ENCODE assay signal across 1 cellular context in genomic region chr16:2155091-2156024, GRCh38.
TF ChIP-seq lines count a peak whose summit lies in the region.

TRAF7 (plus strand) TSS chr16:2155782; CDS start chr16:2163921, 8,139 bp downstream.

TF ChIP-seq in HepG2, 621 proteins besides CTCF, POLR2A, EP300 and RAD21 (continued from another document and continues in another):
- TF ChIP-seq REST (IDR thresholded peaks at IDR 0.05; ENCODE audit: borderline replicate concordance in 1 of 2, low read depth in 1 of 2, low read length in 2 of 2) (peak in 1 of 2 experiments; percentile 79; a peak in 2 of 4 replicates), ZBTB3 (CRISPR knock-in tag; IDR thresholded peaks at IDR 0.05; ENCODE audit: borderline replicate concordance, low read depth) (no peak), STAT6 (CRISPR knock-in tag; IDR thresholded peaks at IDR 0.05; ENCODE audit: borderline replicate concordance) (no peak), KLF16 (CRISPR knock-in tag; IDR thresholded peaks at IDR 0.05) (peak in 1 of 2 experiments; percentile 95; a peak in 2 of 4 replicates), GTF2F1 (IDR thresholded peaks at IDR 0.05; ENCODE audit: low read length) (peak; percentile 95), DMAP1 (CRISPR knock-in tag; IDR thresholded peaks at IDR 0.05) (peak; percentile 95), GATA4 (IDR thresholded peaks at IDR 0.05; ENCODE audit: borderline replicate concordance, low read depth) (peak; percentile 87; the same call in 1 of the 2 replicates), NCOA1 (CRISPR knock-in tag; IDR thresholded peaks at IDR 0.05) (no peak), PREB (CRISPR knock-in tag; IDR thresholded peaks at IDR 0.05) (no peak), ZSCAN31 (CRISPR knock-in tag; IDR thresholded peaks at IDR 0.05; ENCODE audit: low read depth) (0 out of 2 replicates have a peak, but pooled peaks have one; percentile 52), NAIF1 (CRISPR knock-in tag; IDR thresholded peaks at IDR 0.05; ENCODE audit: borderline replicate concordance) (no peak), NFAT5 (CRISPR knock-in tag; IDR thresholded peaks at IDR 0.05) (peak; percentile 53), ZNF614 (CRISPR knock-in tag; IDR thresholded peaks at IDR 0.05; ENCODE audit: borderline replicate concordance) (peak; percentile 51), SNAPC5 (CRISPR knock-in tag; IDR thresholded peaks at IDR 0.05; ENCODE audit: borderline replicate concordance) (peak; percentile 56; the same call in 1 of the 2 replicates), ZNF672 (CRISPR knock-in tag; IDR thresholded peaks at IDR 0.05) (no peak), ZNF619 (CRISPR knock-in tag; IDR thresholded peaks at IDR 0.05) (no peak), TBL1XR1 (IDR thresholded peaks at IDR 0.05; ENCODE audit: borderline replicate concordance, low read length, partially characterized antibody) (peak; percentile 26), FOXK1 (CRISPR knock-in tag; IDR thresholded peaks at IDR 0.05; ENCODE audit: borderline replicate concordance, low read depth) (peak; percentile 51; the same call in 1 of the 2 replicates), HOXD1 (CRISPR knock-in tag; IDR thresholded peaks at IDR 0.05) (peak; percentile 59; the same call in 1 of the 2 replicates), KDM1A (CRISPR knock-in tag; IDR thresholded peaks at IDR 0.05) (no peak), RARA (CRISPR knock-in tag; IDR thresholded peaks at IDR 0.05) (peak; percentile 22; the same call in 1 of the 2 replicates), ZNF441 (CRISPR knock-in tag; IDR thresholded peaks at IDR 0.05; ENCODE audit: borderline replicate concordance) (peak; percentile 73; the same call in 1 of the 2 replicates), ZNF205 (CRISPR knock-in tag; IDR thresholded peaks at IDR 0.05) (0 out of 2 replicates have a peak, but pooled peaks have one; percentile 33), ZNF275 (CRISPR knock-in tag; IDR thresholded peaks at IDR 0.05; ENCODE audit: borderline replicate concordance) (peak; percentile 78; the same call in 1 of the 2 replicates)
- TF ChIP-seq, protein P1, sequence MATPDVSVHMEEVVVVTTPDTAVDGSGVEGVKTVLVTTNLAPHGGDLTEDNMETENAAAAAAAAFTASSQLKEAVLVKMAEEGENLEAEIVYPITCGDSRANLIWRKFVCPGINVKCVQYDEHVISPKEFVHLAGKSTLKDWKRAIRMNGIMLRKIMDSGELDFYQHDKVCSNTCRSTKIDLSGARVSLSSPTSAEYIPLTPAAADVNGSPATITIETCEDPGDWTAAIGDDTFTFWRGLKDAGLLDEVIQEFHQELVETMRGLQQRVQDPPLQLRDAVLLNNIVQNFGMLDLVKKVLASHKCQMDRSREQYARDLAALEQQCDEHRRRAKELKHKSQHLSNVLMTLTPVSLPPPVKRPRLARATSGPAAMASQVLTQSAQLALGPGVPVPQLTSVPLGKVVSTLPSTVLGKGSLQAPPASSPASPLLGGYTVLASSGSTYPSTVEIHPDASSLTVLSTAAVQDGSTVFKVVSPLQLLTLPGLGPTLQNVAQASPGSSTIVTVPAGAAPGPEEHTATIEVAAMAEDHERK (CRISPR knock-in tag; IDR thresholded peaks at IDR 0.05; ENCODE audit: low read depth), result peak; percentile 45; the same call in 1 of the 2 replicates
- TF ChIP-seq, protein P2, sequence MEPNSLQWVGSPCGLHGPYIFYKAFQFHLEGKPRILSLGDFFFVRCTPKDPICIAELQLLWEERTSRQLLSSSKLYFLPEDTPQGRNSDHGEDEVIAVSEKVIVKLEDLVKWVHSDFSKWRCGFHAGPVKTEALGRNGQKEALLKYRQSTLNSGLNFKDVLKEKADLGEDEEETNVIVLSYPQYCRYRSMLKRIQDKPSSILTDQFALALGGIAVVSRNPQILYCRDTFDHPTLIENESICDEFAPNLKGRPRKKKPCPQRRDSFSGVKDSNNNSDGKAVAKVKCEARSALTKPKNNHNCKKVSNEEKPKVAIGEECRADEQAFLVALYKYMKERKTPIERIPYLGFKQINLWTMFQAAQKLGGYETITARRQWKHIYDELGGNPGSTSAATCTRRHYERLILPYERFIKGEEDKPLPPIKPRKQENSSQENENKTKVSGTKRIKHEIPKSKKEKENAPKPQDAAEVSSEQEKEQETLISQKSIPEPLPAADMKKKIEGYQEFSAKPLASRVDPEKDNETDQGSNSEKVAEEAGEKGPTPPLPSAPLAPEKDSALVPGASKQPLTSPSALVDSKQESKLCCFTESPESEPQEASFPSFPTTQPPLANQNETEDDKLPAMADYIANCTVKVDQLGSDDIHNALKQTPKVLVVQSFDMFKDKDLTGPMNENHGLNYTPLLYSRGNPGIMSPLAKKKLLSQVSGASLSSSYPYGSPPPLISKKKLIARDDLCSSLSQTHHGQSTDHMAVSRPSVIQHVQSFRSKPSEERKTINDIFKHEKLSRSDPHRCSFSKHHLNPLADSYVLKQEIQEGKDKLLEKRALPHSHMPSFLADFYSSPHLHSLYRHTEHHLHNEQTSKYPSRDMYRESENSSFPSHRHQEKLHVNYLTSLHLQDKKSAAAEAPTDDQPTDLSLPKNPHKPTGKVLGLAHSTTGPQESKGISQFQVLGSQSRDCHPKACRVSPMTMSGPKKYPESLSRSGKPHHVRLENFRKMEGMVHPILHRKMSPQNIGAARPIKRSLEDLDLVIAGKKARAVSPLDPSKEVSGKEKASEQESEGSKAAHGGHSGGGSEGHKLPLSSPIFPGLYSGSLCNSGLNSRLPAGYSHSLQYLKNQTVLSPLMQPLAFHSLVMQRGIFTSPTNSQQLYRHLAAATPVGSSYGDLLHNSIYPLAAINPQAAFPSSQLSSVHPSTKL (CRISPR knock-in tag; IDR thresholded peaks at IDR 0.05), result peak; percentile 43; the same call in 1 of the 2 replicates
- TF ChIP-seq, protein P3, sequence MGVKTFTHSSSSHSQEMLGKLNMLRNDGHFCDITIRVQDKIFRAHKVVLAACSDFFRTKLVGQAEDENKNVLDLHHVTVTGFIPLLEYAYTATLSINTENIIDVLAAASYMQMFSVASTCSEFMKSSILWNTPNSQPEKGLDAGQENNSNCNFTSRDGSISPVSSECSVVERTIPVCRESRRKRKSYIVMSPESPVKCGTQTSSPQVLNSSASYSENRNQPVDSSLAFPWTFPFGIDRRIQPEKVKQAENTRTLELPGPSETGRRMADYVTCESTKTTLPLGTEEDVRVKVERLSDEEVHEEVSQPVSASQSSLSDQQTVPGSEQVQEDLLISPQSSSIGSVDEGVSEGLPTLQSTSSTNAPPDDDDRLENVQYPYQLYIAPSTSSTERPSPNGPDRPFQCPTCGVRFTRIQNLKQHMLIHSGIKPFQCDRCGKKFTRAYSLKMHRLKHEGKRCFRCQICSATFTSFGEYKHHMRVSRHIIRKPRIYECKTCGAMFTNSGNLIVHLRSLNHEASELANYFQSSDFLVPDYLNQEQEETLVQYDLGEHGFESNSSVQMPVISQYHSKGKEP (CRISPR knock-in tag; IDR thresholded peaks at IDR 0.05), result 0 out of 2 replicates have a peak, but pooled peaks have one; percentile 34
- TF ChIP-seq, protein P4, sequence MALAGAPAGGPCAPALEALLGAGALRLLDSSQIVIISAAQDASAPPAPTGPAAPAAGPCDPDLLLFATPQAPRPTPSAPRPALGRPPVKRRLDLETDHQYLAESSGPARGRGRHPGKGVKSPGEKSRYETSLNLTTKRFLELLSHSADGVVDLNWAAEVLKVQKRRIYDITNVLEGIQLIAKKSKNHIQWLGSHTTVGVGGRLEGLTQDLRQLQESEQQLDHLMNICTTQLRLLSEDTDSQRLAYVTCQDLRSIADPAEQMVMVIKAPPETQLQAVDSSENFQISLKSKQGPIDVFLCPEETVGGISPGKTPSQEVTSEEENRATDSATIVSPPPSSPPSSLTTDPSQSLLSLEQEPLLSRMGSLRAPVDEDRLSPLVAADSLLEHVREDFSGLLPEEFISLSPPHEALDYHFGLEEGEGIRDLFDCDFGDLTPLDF (CRISPR knock-in tag; IDR thresholded peaks at IDR 0.05), result peak; percentile 90
